In genomic region chr7:150568714-150569113, GRCh38 we compare ENCODE assay signal across 15 cellular contexts. TPM values are rescaled to one million over a fixed set of nuclear protein-coding genes. Genes with fewer than 3 reads are reported as not detected.
DNase-seq lines count a peak whose midpoint lies in the region; ATAC-seq and TF ChIP-seq lines count a peak whose summit lies in the region.
"Had no signal": no experiment of that assay in that cellular context is flagged by ENCODE, and none has a peak within 500 bp of the region (broad histone marks: within the 10 kb centered on the region; RNA-seq: fewer than 3 reads in every experiment).

No MANE protein-coding gene starts in this region.

- peak; percentile 50 for DNase-seq in activated CD4-positive, alpha-beta memory T cell treated with anti-CD3 and anti-CD28 coated beads, Interleukin-2, amount 10 ng/mL, durations not matched to agents 7 days and 5 days
- DNase-seq in effector memory CD8-positive, alpha-beta T cell = no peak
- DNase-seq in T1000 (lab: John Stamatoyannopoulos, UW) (no peak), cortex of kidney (lab: John Stamatoyannopoulos, UW) (no peak)
- DNase-seq in effector CD8-positive, alpha-beta T cell (lab: John Stamatoyannopoulos, UW) = no peak
- DNase-seq: AML-193, aorta, erythroblast, H9, islet precursor cell, pancreas had no signal

- peak overlapping the region; percentile 93 for H3K27ac Mint-ChIP-seq in activated CD4-positive, alpha-beta memory T cell treated with anti-CD3 and anti-CD28 coated beads, Interleukin-2, amount 10 ng/mL, durations not matched to agents 7 days and 5 days
- peak overlapping the region; percentile 88 to 92 for H3K27ac Mint-ChIP-seq in effector memory CD8-positive, alpha-beta T cell
- H3K27ac Mint-ChIP-seq: H9 had no signal

- POLR2A ChIA-PET in activated CD4-positive, alpha-beta memory T cell treated with anti-CD3 and anti-CD28 coated beads, Interleukin-2, amount 10 ng/mL, durations not matched to agents 7 days and 5 days (lab: Charles Lee) = interaction anchor here (1.0 to 5.8 kb wide), 25 partner anchors 11 to 186 kb away, joined by 3 to 112 read pairs (median 14); partner anchors contain the start of genes GIMAP1, GIMAP2, GIMAP5 and GIMAP6

- H3K27me3 ChIP-seq in BLaER1 treated with 17β-estradiol and CSF1 and Interleukin-3, amounts not matched to agents 10 nM and 100 nM = no peaks in the 10 kb centered on the region
- no peaks in the 10 kb centered on the region for H3K27me3 ChIP-seq in parathyroid adenoma (ENCODE audit: control insufficient read depth, insufficient read depth, low read length)
- H3K27me3 ChIP-seq: pancreas had no signal

- H3K4me1 ChIP-seq in BLaER1 treated with 17β-estradiol and CSF1 and Interleukin-3, amounts not matched to agents 10 nM and 100 nM = peaks cover 10 to 55% (median 24%) of the 10 kb centered on the region in 10 experiments
- H3K4me1 ChIP-seq in parathyroid adenoma = no peaks in the 10 kb centered on the region
- H3K4me1 ChIP-seq: pancreas had no signal

- H3K4me2 ChIP-seq in BLaER1 treated with 17β-estradiol and CSF1 and Interleukin-3, amounts not matched to agents 10 nM and 100 nM = peak overlapping the region in 3 of 11 experiments; percentile 72 to 95 (median 86); a peak in 7 of 22 replicates
- peak overlapping the region; percentile 21 for H3K4me2 ChIP-seq in parathyroid adenoma (ENCODE audit: low read length)

- H3K27ac ChIP-seq in BLaER1 treated with 17β-estradiol and CSF1 and Interleukin-3, amounts not matched to agents 10 nM and 100 nM = peak overlapping the region in 6 of 11 experiments; percentile 32 to 82 (median 66); a peak in 9 of 22 replicates
- peak overlapping the region; percentile 55 for H3K27ac ChIP-seq in parathyroid adenoma

- H3K27me3 Mint-ChIP-seq in activated CD4-positive, alpha-beta memory T cell treated with anti-CD3 and anti-CD28 coated beads, Interleukin-2, amount 10 ng/mL, durations not matched to agents 7 days and 5 days = no peaks in the 10 kb centered on the region
- H3K27me3 Mint-ChIP-seq in effector memory CD8-positive, alpha-beta T cell = no peaks in the 10 kb centered on the region

- H2AFZ ChIP-seq in parathyroid adenoma = no peak overlapping the region

- H3K36me3 Mint-ChIP-seq in activated CD4-positive, alpha-beta memory T cell treated with anti-CD3 and anti-CD28 coated beads, Interleukin-2, amount 10 ng/mL, durations not matched to agents 7 days and 5 days (ENCODE audit: low read depth) = peaks cover 69% of the 10 kb centered on the region
- peaks cover 52% of the 10 kb centered on the region for H3K36me3 Mint-ChIP-seq in effector memory CD8-positive, alpha-beta T cell (ENCODE audit: insufficient read depth)

- peaks cover 21% of the 10 kb centered on the region for H3K9me3 Mint-ChIP-seq in activated CD4-positive, alpha-beta memory T cell treated with anti-CD3 and anti-CD28 coated beads, Interleukin-2, amount 10 ng/mL, durations not matched to agents 7 days and 5 days
- H3K9me3 Mint-ChIP-seq in effector memory CD8-positive, alpha-beta T cell = peaks cover 8 to 9% of the 10 kb centered on the region in 2 donors
- H3K9me3 Mint-ChIP-seq: H9 had no signal

- peak; percentile 49 for ATAC-seq in effector memory CD8-positive, alpha-beta T cell (replicated peaks)
- ATAC-seq in GM21360 (IDR thresholded peaks at IDR 0.05; ENCODE audit: unreplicated experiment) = no peak
- ATAC-seq: K562 had no signal

- no peaks in the 10 kb centered on the region for H3K79me2 ChIP-seq in parathyroid adenoma

- TF ChIP-seq CTCF in parathyroid adenoma (IDR thresholded peaks at IDR 0.05) = no peak

- peaks cover 0 to 38% (median 0%) of the 10 kb centered on the region in 11 experiments; a peak in 6 of 22 replicates for H3K9me3 ChIP-seq in BLaER1 treated with 17β-estradiol and CSF1 and Interleukin-3, amounts not matched to agents 10 nM and 100 nM (replicated peaks in 1 of 11)
- H3K9me3 ChIP-seq in parathyroid adenoma (ENCODE audit: control insufficient read depth, low read length) = no peaks in the 10 kb centered on the region
- H3K9me3 ChIP-seq: pancreas had no signal

- H3K4me3 Mint-ChIP-seq in activated CD4-positive, alpha-beta memory T cell treated with anti-CD3 and anti-CD28 coated beads, Interleukin-2, amount 10 ng/mL, durations not matched to agents 7 days and 5 days = peak overlapping the region; percentile 95
- H3K4me3 Mint-ChIP-seq in effector memory CD8-positive, alpha-beta T cell = peak overlapping the region; percentile 87 to 94
- H3K4me3 Mint-ChIP-seq: H9 had no signal

- peak overlapping the region in 3 of 10 experiments; percentile 51 to 67 (median 57); a peak in 5 of 20 replicates for H3K4me3 ChIP-seq in BLaER1 treated with 17β-estradiol and CSF1 and Interleukin-3, amounts not matched to agents 10 nM and 100 nM
- H3K4me3 ChIP-seq in parathyroid adenoma (ENCODE audit: low read depth, low read length) = peak overlapping the region; percentile 45
- H3K4me3 ChIP-seq: K562 had no signal

- no peaks in the 10 kb centered on the region for H4K20me1 ChIP-seq in BLaER1 treated with 17β-estradiol and CSF1 and Interleukin-3, amounts not matched to agents 10 nM and 100 nM

- peaks cover 0 to 38% (median 0%) of the 10 kb centered on the region in 11 experiments; a peak in 6 of 22 replicates for H3K36me3 ChIP-seq in BLaER1 treated with 17β-estradiol and CSF1 and Interleukin-3, amounts not matched to agents 10 nM and 100 nM
- H3K36me3 ChIP-seq in parathyroid adenoma (ENCODE audit: control insufficient read depth, insufficient read depth, low read length) = no peaks in the 10 kb centered on the region
- H3K36me3 ChIP-seq: pancreas had no signal

- peaks cover 66% of the 10 kb centered on the region for H3K4me1 Mint-ChIP-seq in activated CD4-positive, alpha-beta memory T cell treated with anti-CD3 and anti-CD28 coated beads, Interleukin-2, amount 10 ng/mL, durations not matched to agents 7 days and 5 days
- H3K4me1 Mint-ChIP-seq in effector memory CD8-positive, alpha-beta T cell (ENCODE audit: low read depth in 2 of 2) = peaks cover 49 to 54% of the 10 kb centered on the region in 2 donors

- peak overlapping the region in 2 of 11 experiments; percentile 75 to 90; a peak in 4 of 22 replicates for H3K9ac ChIP-seq in BLaER1 treated with 17β-estradiol and CSF1 and Interleukin-3, amounts not matched to agents 10 nM and 100 nM
- no peak overlapping the region for H3K9ac ChIP-seq in parathyroid adenoma

- CTCF ChIA-PET in activated CD4-positive, alpha-beta memory T cell treated with anti-CD3 and anti-CD28 coated beads, Interleukin-2, amount 10 ng/mL, durations not matched to agents 7 days and 5 days (lab: Charles Lee) = interaction anchor here (1.1 to 4.5 kb wide), 16 partner anchors 48 to 187 kb away, joined by 3 to 39 read pairs (median 5); partner anchors contain the start of genes GIMAP1, GIMAP2, GIMAP6 and GIMAP7

RNA-seq across cellular contexts. Expression of gene GIMAP4, which starts 1.5 kb away (rescaled TPM):
- 100 to 1,000 TPM; 277 to 282 TPM for total RNA-seq in activated CD4-positive, alpha-beta memory T cell treated with anti-CD3 and anti-CD28 coated beads, Interleukin-2, amount 10 ng/mL, durations not matched to agents 7 days and 5 days
- total RNA-seq: H9 had no signal

RNA-seq across cellular contexts. Expression of gene GIMAP7, which starts 54.0 kb away (rescaled TPM):
- total RNA-seq in activated CD4-positive, alpha-beta memory T cell treated with anti-CD3 and anti-CD28 coated beads, Interleukin-2, amount 10 ng/mL, durations not matched to agents 7 days and 5 days = 100 to 1,000 TPM; 169 to 171 TPM
- total RNA-seq: H9 had no signal
